In the genomic region with DNA sequence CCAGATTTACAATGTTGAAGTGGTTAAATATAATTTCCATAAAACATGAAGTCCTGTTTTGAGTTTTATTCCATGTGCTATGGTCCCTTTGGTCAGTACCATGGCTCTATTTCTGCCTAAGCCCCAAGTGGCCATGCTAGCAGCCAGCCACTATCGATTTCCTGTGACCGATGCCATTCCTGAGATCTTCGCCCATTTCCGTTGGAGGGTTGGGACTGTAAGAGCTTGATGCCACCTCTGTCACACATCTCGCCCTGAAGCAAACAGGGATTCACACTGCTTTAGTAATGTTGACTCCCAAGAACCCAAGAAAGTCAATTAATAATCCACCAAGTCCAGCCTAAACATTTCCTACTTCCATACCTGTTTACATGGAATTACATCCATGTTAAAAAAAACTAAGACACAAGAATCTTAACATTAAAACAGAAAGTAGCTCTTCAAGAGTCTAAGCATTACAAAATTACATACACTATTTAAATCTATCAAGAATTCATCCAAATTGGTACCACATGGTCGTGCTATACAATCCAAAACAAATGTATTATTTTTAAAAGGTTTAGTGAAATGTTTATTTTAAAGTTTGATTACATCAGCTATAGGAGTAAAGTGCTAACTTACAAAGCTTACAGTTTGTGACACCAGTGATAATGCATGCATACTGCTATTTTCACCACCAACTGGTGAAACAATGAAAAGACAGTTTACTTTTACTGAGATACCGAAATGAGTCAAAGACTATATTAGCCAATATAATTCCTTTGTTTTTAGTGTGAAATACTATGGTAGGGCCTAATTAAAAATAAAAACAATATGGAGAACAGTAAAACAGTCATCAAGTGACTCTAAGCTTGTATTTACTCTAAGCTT, we compare ENCODE assay signal across 8 cellular contexts. TPM values are rescaled to one million over a fixed set of nuclear protein-coding genes. Genes with fewer than 3 reads are reported as not detected.
DNase-seq lines count a peak whose midpoint lies in the region; ATAC-seq and TF ChIP-seq lines count a peak whose summit lies in the region.

No MANE protein-coding gene starts in this region.

- TF ChIP-seq POLR2A in prostate gland (IDR thresholded peaks at IDR 0.05) = no peak

- H3K27me3 ChIP-seq in parathyroid adenoma (ENCODE audit: control insufficient read depth, insufficient read depth, low read length) (no peaks in the 10 kb centered on the region), prostate gland (replicated peaks; ENCODE audit: insufficient read depth) (no peaks in the 10 kb centered on the region)

- TF ChIP-seq CTCF in endothelial cell (IDR thresholded peaks at IDR 0.05; ENCODE audit: unreplicated experiment) = no peak
- peak; percentile 14 for TF ChIP-seq CTCF in parathyroid adenoma (IDR thresholded peaks at IDR 0.05)
- TF ChIP-seq CTCF in prostate gland (IDR thresholded peaks at IDR 0.05) = peak in 2 of 4 experiments; percentile 17 to 23

- WGBS in prostate gland = 39% methylated on average over 7 of the region's 7 CpGs

- no peaks in the 10 kb centered on the region for H3K9me3 Mint-ChIP-seq in activated T-cell treated with anti-CD3 and anti-CD28 coated beads, Interleukin-2, amount 50 U/mL, for 4 hours
- no peaks in the 10 kb centered on the region for H3K9me3 Mint-ChIP-seq in endothelial cell (ENCODE audit: unreplicated experiment)

- H3K79me2 ChIP-seq in parathyroid adenoma = peaks cover 55% of the 10 kb centered on the region

- H3K27ac ChIP-seq in parathyroid adenoma (no peak overlapping the region), prostate gland (peak overlapping the region in 1 of 2 donors; percentile 98)

- peak overlapping the region; percentile 59 for H3K27ac Mint-ChIP-seq in endothelial cell (ENCODE audit: unreplicated experiment)

- no peak overlapping the region for H2AFZ ChIP-seq in parathyroid adenoma

- H3K4me3 ChIP-seq in parathyroid adenoma (ENCODE audit: low read depth, low read length) = peak overlapping the region; percentile 99
- peak overlapping the region in 1 of 2 donors; percentile 71 for H3K4me3 ChIP-seq in prostate gland

- H3K9me3 ChIP-seq in parathyroid adenoma (ENCODE audit: control insufficient read depth, low read length) (no peaks in the 10 kb centered on the region), prostate gland (no peaks in the 10 kb centered on the region)

- H3K36me3 ChIP-seq in parathyroid adenoma (ENCODE audit: control insufficient read depth, insufficient read depth, low read length) (no peaks in the 10 kb centered on the region), prostate gland (no peaks in the 10 kb centered on the region)

- H3K27me3 Mint-ChIP-seq in activated T-cell treated with anti-CD3 and anti-CD28 coated beads, Interleukin-2, amount 50 U/mL, for 4 hours (ENCODE audit: low read depth) = no peaks in the 10 kb centered on the region
- peaks cover 16% of the 10 kb centered on the region for H3K27me3 Mint-ChIP-seq in endothelial cell (ENCODE audit: unreplicated experiment)

- peaks cover 54% of the 10 kb centered on the region for H3K4me1 Mint-ChIP-seq in activated T-cell treated with anti-CD3 and anti-CD28 coated beads, Interleukin-2, amount 50 U/mL, for 4 hours (ENCODE audit: low read depth)
- peaks cover 37% of the 10 kb centered on the region for H3K4me1 Mint-ChIP-seq in endothelial cell (ENCODE audit: unreplicated experiment)

- intact Hi-C loops in prostate gland (cut with DNase I) = loop anchor here (2.0 to 5.0 kb wide), 2 partner anchors 37 to 143 kb away; no protein-coding TSS in a partner anchor

- H3K36me3 Mint-ChIP-seq in activated T-cell treated with anti-CD3 and anti-CD28 coated beads, Interleukin-2, amount 50 U/mL, for 4 hours (ENCODE audit: insufficient read depth) = peaks cover 44% of the 10 kb centered on the region
- H3K36me3 Mint-ChIP-seq in endothelial cell (ENCODE audit: low read depth, unreplicated experiment) = peaks cover 41% of the 10 kb centered on the region

- no peak for DNase-seq in activated T-cell treated with anti-CD3 and anti-CD28 coated beads, Interleukin-2, amount 50 U/mL, for 4 hours
- no peak for DNase-seq in activated T-cell treated with anti-CD3 and anti-CD28 coated beads, Interleukin-2, amount 50 U/mL, for 48 hours
- DNase-seq in SIG-M5 (lab: John Stamatoyannopoulos, UW) (peak; percentile 35), endothelial cell (ENCODE audit: low spot score) (no peak), NCI-H2029 (lab: John Stamatoyannopoulos, UW) (no peak), prostate gland (ENCODE audit: low spot score) (no peak)

- no peak for ATAC-seq in activated T-cell treated with anti-CD3 and anti-CD28 coated beads, Interleukin-2, amount 50 U/mL, for 4 hours
- no peak for ATAC-seq in GM21515 (IDR thresholded peaks at IDR 0.05; ENCODE audit: unreplicated experiment)

- no peak overlapping the region for H3K9ac ChIP-seq in parathyroid adenoma

- peak overlapping the region; percentile 94 for H3K4me3 Mint-ChIP-seq in activated T-cell treated with anti-CD3 and anti-CD28 coated beads, Interleukin-2, amount 50 U/mL, for 4 hours
- H3K4me3 Mint-ChIP-seq in endothelial cell (ENCODE audit: unreplicated experiment) = peak overlapping the region; percentile 100

- H3K4me2 ChIP-seq in parathyroid adenoma (ENCODE audit: low read length) = peak overlapping the region; percentile 72

- peaks cover 32% of the 10 kb centered on the region for H3K4me1 ChIP-seq in parathyroid adenoma
- peaks cover 6% of the 10 kb centered on the region for H3K4me1 ChIP-seq in prostate gland (replicated peaks)

RNA-seq across cellular contexts. Expression of gene RBM39, which starts 2.5 kb away (rescaled TPM):
- total RNA-seq in activated T-cell treated with anti-CD3 and anti-CD28 coated beads, Interleukin-2, amount 50 U/mL, for 4 hours = 100 to 1,000 TPM; 336 to 375 (median 337) TPM
- total RNA-seq in endothelial cell (ENCODE audit: unreplicated experiment) (308 TPM), prostate gland (100 to 1,000 TPM; 228 to 235 TPM)

RNA-seq across cellular contexts. Expression of gene PHF20, which starts 32.3 kb away (rescaled TPM):
- total RNA-seq in activated T-cell treated with anti-CD3 and anti-CD28 coated beads, Interleukin-2, amount 50 U/mL, for 4 hours = 10 to 100 TPM; 47.7 to 59.4 (median 48.8) TPM
- total RNA-seq in endothelial cell (ENCODE audit: unreplicated experiment) (101 TPM), prostate gland (10 to 100 TPM; 34.7 to 61.1 TPM)

RNA-seq across cellular contexts. Expression of gene ROMO1, which starts 40.3 kb away (rescaled TPM):
- 100 to 1,000 TPM; 160 to 171 (median 171) TPM for total RNA-seq in activated T-cell treated with anti-CD3 and anti-CD28 coated beads, Interleukin-2, amount 50 U/mL, for 4 hours
- total RNA-seq in endothelial cell (ENCODE audit: unreplicated experiment) = 159 TPM
- total RNA-seq in prostate gland = 100 to 1,000 TPM; 249 to 320 TPM

RNA-seq across cellular contexts. Expression of gene NFS1, which starts 40.4 kb away (rescaled TPM):
- total RNA-seq in activated T-cell treated with anti-CD3 and anti-CD28 coated beads, Interleukin-2, amount 50 U/mL, for 4 hours = 10 to 100 TPM; 29.0 to 39.4 (median 38.4) TPM
- total RNA-seq in endothelial cell (ENCODE audit: unreplicated experiment) = 18.3 TPM
- 10 to 100 TPM; 41.2 to 56.7 TPM for total RNA-seq in prostate gland
